In the genomic region with DNA sequence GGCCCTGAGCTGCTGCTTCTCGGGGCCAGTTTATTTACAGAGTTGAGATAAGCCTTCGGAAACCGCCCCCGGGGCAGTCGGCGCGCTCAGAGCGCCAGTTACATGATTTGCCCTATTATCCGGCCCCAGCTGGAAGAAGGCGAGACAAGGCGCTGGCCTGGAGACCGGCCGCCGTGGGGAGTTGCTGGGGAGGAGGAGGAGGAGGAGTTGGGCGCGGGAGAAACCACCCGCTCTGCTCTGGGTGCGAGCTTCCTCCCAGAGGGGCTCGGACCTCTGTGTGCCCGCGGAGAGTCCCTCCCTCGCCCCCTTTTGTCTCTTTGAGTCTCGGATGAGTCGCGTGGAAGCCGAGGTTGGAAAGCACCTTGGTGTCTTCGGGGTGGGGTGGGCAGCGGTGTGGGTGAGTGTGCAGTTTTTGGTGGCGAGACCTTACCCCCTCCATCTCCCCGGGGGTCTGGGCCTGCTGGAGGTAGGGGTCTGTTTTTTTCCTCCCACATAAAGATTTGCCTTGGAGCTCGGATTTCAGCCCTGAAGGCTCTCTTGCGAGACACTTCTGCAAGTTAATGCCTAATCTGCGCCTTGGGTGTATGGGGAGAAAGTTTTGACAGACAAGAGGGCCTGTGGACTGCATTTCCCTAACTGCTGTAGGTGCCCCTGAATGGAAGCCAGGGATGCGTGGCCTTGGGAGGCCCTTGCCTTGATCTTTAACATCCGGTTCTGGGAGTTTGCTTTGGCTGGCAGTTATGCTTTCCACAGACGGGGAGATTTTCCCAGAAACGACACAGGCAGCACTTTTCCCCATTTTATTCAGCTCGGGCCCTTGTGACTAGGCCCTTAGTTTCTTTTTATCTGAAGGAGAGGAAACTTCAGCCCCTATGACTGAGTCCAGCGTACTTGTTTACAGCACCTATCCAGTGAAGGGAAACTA, we compare ENCODE assay signal across 8 cellular contexts.
DNase-seq lines count a peak whose midpoint lies in the region; ATAC-seq and TF ChIP-seq lines count a peak whose summit lies in the region.

No MANE protein-coding gene starts in this region.

- DNase-seq in DMS53 (lab: John Stamatoyannopoulos, UW) (peak; percentile 69), DMS53 treated with DMSO at 0.1 percent for 48 hours (lab: John Stamatoyannopoulos, UW; ENCODE audit: unreplicated experiment) (no peak), RWPE2 (ENCODE audit: low spot score) (no peak), astrocyte of the spinal cord (ENCODE audit: low read depth, low spot score) (peak; percentile 51), iPS-NIHi11 (ENCODE audit: low spot score) (peak; percentile 47), AML-193 (lab: John Stamatoyannopoulos, UW) (no peak)

- in situ Hi-C loops in astrocyte of the spinal cord (cut with HindIII; ENCODE audit: low sequenced_read_pairs), result no loop called here

- H3K27ac ChIP-seq in RWPE2 (ENCODE audit: poor library complexity, severe bottlenecking) (peak overlapping the region; percentile 95), skin epidermis (peak overlapping the region; percentile 86 to 99 (median 93))

- TF ChIP-seq CTCF in RWPE2 (IDR thresholded peaks at IDR 0.05; ENCODE audit: poor library complexity, severe bottlenecking), result no peak
- no peak for TF ChIP-seq CTCF in astrocyte of the spinal cord (IDR thresholded peaks at IDR 0.05; ENCODE audit: low read depth, low read length)

- H3K9me3 ChIP-seq in RWPE2 (ENCODE audit: severe bottlenecking), result no peaks in the 10 kb centered on the region

- no peaks in the 10 kb centered on the region for H3K36me3 ChIP-seq in RWPE2 (ENCODE audit: low read depth)

- H3K4me1 ChIP-seq in RWPE2 (ENCODE audit: insufficient read depth, poor library complexity, severe bottlenecking), result peaks cover 61% of the 10 kb centered on the region

- no peaks in the 10 kb centered on the region for H3K27me3 ChIP-seq in RWPE2 (ENCODE audit: insufficient read depth, poor library complexity, severe bottlenecking)

- ATAC-seq in HG02973 (IDR thresholded peaks at IDR 0.05; ENCODE audit: unreplicated experiment) (peak; percentile 22), RWPE2 (ENCODE audit: low read depth) (0 out of 3 replicates have a peak, but pooled peaks have one; percentile 4)

- H3K4me3 ChIP-seq in RWPE2 (ENCODE audit: severe bottlenecking) (peak overlapping the region; percentile 86), astrocyte of the spinal cord (ENCODE audit: low read depth, low read length) (peak overlapping the region; percentile 84), skin epidermis (peak overlapping the region; percentile 45 to 97 (median 87))

Comparison
In these comparisons a context has a peak if more than half of its experiments do, and no peak if none do; other contexts are left out.
1. DNase-seq: peak in DMS53 (single experiment), astrocyte of the spinal cord (single experiment) and iPS-NIHi11 (single experiment); none in DMS53 treated with DMSO at 0.1 percent for 48 hours (single experiment), RWPE2 (single experiment) and AML-193 (0 of 2).
2. Peak in every context shown above with its lines, with median percentiles within 50 percentile points of each other: H3K4me3 ChIP-seq.